In the genomic region with DNA sequence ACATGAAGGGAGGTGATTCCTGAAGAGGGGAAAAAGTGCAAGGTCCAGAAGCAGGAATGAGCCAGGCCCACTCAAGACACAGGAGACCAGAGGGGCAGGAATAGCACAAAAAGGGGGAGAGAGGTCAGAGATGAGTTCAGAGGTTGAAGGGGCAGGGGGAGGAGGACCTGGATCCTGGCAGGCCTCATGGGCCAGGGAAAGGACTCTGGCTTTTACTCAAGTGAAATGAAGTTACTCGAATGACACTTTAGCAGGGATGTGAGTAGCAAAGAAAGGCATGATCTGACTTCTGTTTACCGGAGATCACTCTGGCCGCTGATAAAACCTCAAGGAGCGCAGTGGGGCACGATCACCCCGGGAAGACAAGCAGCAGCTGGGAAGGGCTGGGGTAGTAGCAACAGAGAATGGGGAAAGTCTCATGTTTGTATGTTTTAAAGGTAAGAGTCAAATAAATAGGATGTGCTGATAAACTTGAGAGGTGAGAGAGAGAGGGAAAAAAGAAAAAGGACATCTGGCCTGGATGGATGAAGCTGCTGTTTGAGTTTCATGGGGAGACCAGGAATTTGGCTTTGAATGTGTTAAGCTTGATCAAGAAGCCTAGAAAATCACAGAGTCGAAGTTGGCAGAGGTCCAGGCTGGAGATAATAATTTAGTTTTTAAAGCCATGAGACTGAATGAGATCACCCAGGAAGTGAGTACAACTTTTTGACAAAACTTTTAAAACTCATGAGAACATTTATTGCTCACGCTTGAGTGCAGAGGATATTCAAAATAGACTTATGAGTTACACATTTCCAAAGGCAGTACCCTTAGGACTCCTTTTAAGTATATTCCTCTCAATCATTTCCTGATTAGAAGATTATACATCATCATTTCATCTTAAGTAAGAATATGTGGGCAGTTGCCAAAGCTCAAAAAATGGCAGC, we compare ENCODE assay signal across 8 cellular contexts.
A peak's percentile ranks its signal among the peaks of the same experiment; 100 is the strongest.
DNase-seq lines count a peak whose midpoint lies in the region; ATAC-seq and TF ChIP-seq lines count a peak whose summit lies in the region.

No MANE protein-coding gene starts in this region.

- H3K4me3 ChIP-seq in suprapubic skin, result no peak overlapping the region

- ATAC-seq in Right ventricle myocardium inferior (peak; percentile 15), left lobe of liver (peak; percentile 19)

- H3K27ac ChIP-seq in suprapubic skin, result peak overlapping the region; percentile 63

- no peak for TF ChIP-seq EP300 in suprapubic skin (IDR thresholded peaks at IDR 0.05)

- peaks cover 57% of the 10 kb centered on the region for H3K4me1 ChIP-seq in suprapubic skin

- WGBS in suprapubic skin, result 51% methylated on average over 8 of the region's 8 CpGs

- DNase-seq in Right ventricle myocardium inferior (ENCODE audit: missing footprints) (no peak), cardiac septum (ENCODE audit: low spot score) (no peak), amniotic epithelial cell (ENCODE audit: low read depth) (peak; percentile 89), left lobe of liver (ENCODE audit: low spot score) (no peak), suprapubic skin (ENCODE audit: low spot score in 2 of 2) (no peak), activated gamma-delta T cell (lab: John Stamatoyannopoulos, UW) (no peak), NOMO-1 treated with DMSO at 0.1 percent for 48 hours (lab: John Stamatoyannopoulos, UW; ENCODE audit: unreplicated experiment) (no peak), NCI-H1105 (lab: John Stamatoyannopoulos, UW) (no peak)

- no peaks in the 10 kb centered on the region for H3K27me3 ChIP-seq in suprapubic skin

- no peak for TF ChIP-seq POLR2A in suprapubic skin (IDR thresholded peaks at IDR 0.05)

- no peaks in the 10 kb centered on the region for H3K9me3 ChIP-seq in suprapubic skin

- no peaks in the 10 kb centered on the region for H3K36me3 ChIP-seq in suprapubic skin

- no peak for TF ChIP-seq CTCF in suprapubic skin (IDR thresholded peaks at IDR 0.05)

- intact Hi-C loops in Right ventricle myocardium inferior (cut with DNase I) (loop anchor here (5.0 kb wide), 2 partner anchors 41 to 59 kb away; no protein-coding TSS in a partner anchor), cardiac septum (cut with DNase I) (loop anchor here (5.0 kb wide), 1 partner anchor 41 kb away; no protein-coding TSS in a partner anchor)
